Comparison of ENCODE assay signal across 8 cellular contexts in genomic region chr17:81309140-81309858, GRCh38. TPM values are rescaled to one million over a fixed set of nuclear protein-coding genes. Genes with fewer than 3 reads are reported as not detected.
DNase-seq lines count a peak whose midpoint lies in the region; ATAC-seq and TF ChIP-seq lines count a peak whose summit lies in the region.

No MANE protein-coding gene starts in this region.

- in situ Hi-C loops in GM23248 (cut with MboI) = no loop called here

- peak; percentile 33 to 79 for TF ChIP-seq CTCF in left lung (IDR thresholded peaks at IDR 0.05)

- H3K9ac ChIP-seq in GM23248 = peak overlapping the region; percentile 48

- H3K4me1 Mint-ChIP-seq in dendritic cell treated with granulocyte-macrophage colony-stimulating factor and Interleukin-4, amounts not matched to agents 40 ng/mL and 50 ng/mL, for 4 days (ENCODE audit: low read depth) = peaks cover 42% of the 10 kb centered on the region

- H3K27me3 Mint-ChIP-seq in dendritic cell treated with granulocyte-macrophage colony-stimulating factor and Interleukin-4, amounts not matched to agents 40 ng/mL and 50 ng/mL, for 4 days = peaks cover 21% of the 10 kb centered on the region

- intact Hi-C loops in dendritic cell treated with granulocyte-macrophage colony-stimulating factor and Interleukin-4, amounts not matched to agents 40 ng/mL and 50 ng/mL, for 4 days (cut with micrococcal nuclease) = no loop called here
- intact Hi-C loops in left lung (cut with DNase I) = no loop called here

- H3K4me2 ChIP-seq in GM23248 (ENCODE audit: unreplicated experiment) = peak overlapping the region; percentile 65

- peak overlapping the region; percentile 80 for H2AFZ ChIP-seq in GM23248

- H3K4me3 Mint-ChIP-seq in dendritic cell treated with granulocyte-macrophage colony-stimulating factor and Interleukin-4, amounts not matched to agents 40 ng/mL and 50 ng/mL, for 4 days = peak overlapping the region; percentile 56

- DNase-seq in Ammon's horn (ENCODE audit: low spot score) (peak; percentile 62), GM23248 (peak; percentile 88), SJSA1 (ENCODE audit: low read depth in 1 of 2, low spot score in 2 of 2) (peak; percentile 83 to 91), left lung (peak; percentile 93 to 97), NCI-H526 treated with DMSO at 0.1 percent for 48 hours (lab: John Stamatoyannopoulos, UW) (no peak)
- DNase-seq in stimulated activated naive CD8-positive, alpha-beta T cell treated with anti-CD3 and anti-CD28 coated beads, Interleukin-15, Interleukin-2, amounts not matched to agents 100 U/mL and 50 U/mL, for 24 hours = peak; percentile 72

- H3K27ac Mint-ChIP-seq in dendritic cell treated with granulocyte-macrophage colony-stimulating factor and Interleukin-4, amounts not matched to agents 40 ng/mL and 50 ng/mL, for 4 days = peak overlapping the region; percentile 74

- H3K4me1 ChIP-seq in GM23248 (ENCODE audit: insufficient read depth) (no peaks in the 10 kb centered on the region), SJSA1 (replicated peaks) (peaks cover 14% of the 10 kb centered on the region), left lung (peaks cover 17 to 33% of the 10 kb centered on the region in 2 donors)

- H3F3A ChIP-seq in GM23248 (ENCODE audit: insufficient read depth) = no peaks in the 10 kb centered on the region

- no peaks in the 10 kb centered on the region for H3K9me3 Mint-ChIP-seq in dendritic cell treated with granulocyte-macrophage colony-stimulating factor and Interleukin-4, amounts not matched to agents 40 ng/mL and 50 ng/mL, for 4 days

- H3K36me3 Mint-ChIP-seq in dendritic cell treated with granulocyte-macrophage colony-stimulating factor and Interleukin-4, amounts not matched to agents 40 ng/mL and 50 ng/mL, for 4 days (ENCODE audit: low read depth) = no peaks in the 10 kb centered on the region

- peak overlapping the region; percentile 28; the same call in 1 of the 2 replicates for H3K4me3 ChIP-seq in GM23248
- H3K4me3 ChIP-seq in SJSA1 = peak overlapping the region; percentile 5; the same call in 1 of the 2 replicates
- H3K4me3 ChIP-seq in left lung = peak overlapping the region; percentile 33 to 41

- H3K27me3 ChIP-seq in GM23248 (replicated peaks; ENCODE audit: insufficient read depth) = peaks cover 10% of the 10 kb centered on the region; the same call in 1 of the 2 replicates
- H3K27me3 ChIP-seq in SJSA1 (replicated peaks) = no peaks in the 10 kb centered on the region
- no peaks in the 10 kb centered on the region for H3K27me3 ChIP-seq in left lung

- no peaks in the 10 kb centered on the region for H3K9me3 ChIP-seq in GM23248 (ENCODE audit: low read depth)
- H3K9me3 ChIP-seq in SJSA1 (replicated peaks) = no peaks in the 10 kb centered on the region
- H3K9me3 ChIP-seq in left lung = no peaks in the 10 kb centered on the region

- ATAC-seq in left lung = peak; percentile 96
- peak; percentile 70 for ATAC-seq in stimulated activated naive CD8-positive, alpha-beta T cell treated with anti-CD3 and anti-CD28 coated beads, Interleukin-15, Interleukin-2, amounts not matched to agents 100 U/mL and 50 U/mL, for 24 hours
- no peak for ATAC-seq in HG02610 (IDR thresholded peaks at IDR 0.05; ENCODE audit: unreplicated experiment)

- H3K9me2 ChIP-seq in GM23248 (ENCODE audit: insufficient read depth) = no peaks in the 10 kb centered on the region

- WGBS in GM23248 (ENCODE audit: low coverage in 1 of 2, low lambda C conversion rate in 2 of 2, missing lambda C conversion rate in 2 of 2), 2 experiments = 8% methylated on average over 22 of the region's 22 CpGs

- H3K27ac ChIP-seq in GM23248 (no peak overlapping the region), SJSA1 (peak overlapping the region; percentile 8; the same call in 1 of the 2 replicates), left lung (peak overlapping the region; percentile 80 to 87)

- H3K36me3 ChIP-seq in GM23248 (ENCODE audit: low read depth) = no peaks in the 10 kb centered on the region
- no peaks in the 10 kb centered on the region for H3K36me3 ChIP-seq in SJSA1
- H3K36me3 ChIP-seq in left lung = no peaks in the 10 kb centered on the region

- H4K20me1 ChIP-seq in GM23248 (ENCODE audit: insufficient read depth) = no peaks in the 10 kb centered on the region

- no peaks in the 10 kb centered on the region for H3K79me2 ChIP-seq in GM23248 (ENCODE audit: insufficient read depth)

RNA-seq across cellular contexts. Expression of gene SLC38A10, which starts 14.2 kb away (rescaled TPM):
- 133 and 137 TPM in 2 replicates for total RNA-seq in GM23248 (2014; rRNA removed; shearing (Covaris generic))
- polyA plus RNA-seq in GM23248 (2016; fragmentation: Nextera tagmentation; extraction: Ambion mirVana) = 58.6 and 61.8 TPM in 2 replicates
- 81.4 and 109 TPM in 2 replicates for total RNA-seq in SJSA1 (2014; rRNA removed; shearing (Covaris generic))
- 100 to 1,000 TPM in 1 of 2 donors, 10 to 100 TPM in 1; 79.9 to 109 TPM for total RNA-seq in left lung
